In the genomic region with DNA sequence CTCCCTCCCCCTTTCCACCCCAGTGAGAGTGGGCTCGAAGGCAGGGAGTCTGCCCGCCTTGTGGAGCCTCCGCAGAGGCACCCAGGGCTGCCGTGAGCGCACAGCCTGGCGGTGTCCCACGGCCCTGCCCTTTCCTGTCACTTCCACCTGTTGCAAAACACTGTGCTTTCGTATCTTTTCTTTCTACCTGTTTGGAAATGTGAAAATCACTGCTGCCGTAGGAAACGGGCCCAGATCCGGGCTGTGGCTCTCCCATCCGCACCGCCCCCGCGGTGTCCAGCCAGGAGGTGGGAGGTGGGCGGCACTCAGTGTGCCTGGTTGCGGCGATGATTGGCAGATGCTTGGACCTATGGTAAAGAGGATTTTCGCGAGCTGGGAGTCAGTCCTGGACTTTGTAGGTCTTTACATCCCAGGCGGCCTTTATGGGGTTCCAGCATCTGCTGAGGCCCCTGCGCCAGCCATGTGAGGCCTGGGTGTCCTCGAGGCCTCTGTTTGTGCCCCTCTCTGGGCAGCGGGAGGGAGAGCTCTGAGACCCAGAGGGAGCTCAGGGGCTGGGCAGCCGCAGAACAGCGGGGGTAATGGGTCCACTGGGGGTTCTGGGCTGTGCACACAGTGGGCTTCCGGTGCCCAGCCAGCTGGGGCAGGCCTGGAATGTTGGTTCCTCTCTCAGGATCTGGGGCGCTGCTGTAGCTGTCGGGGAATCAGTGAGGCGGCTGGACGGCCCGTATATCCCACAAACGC, we compare ENCODE assay signal across 1 cellular context.
TF ChIP-seq lines count a peak whose summit lies in the region.

No MANE protein-coding gene starts in this region.

TF ChIP-seq in H1, 55 proteins besides CTCF, POLR2A, EP300 and RAD21:
- no peak for TF ChIP-seq YY1 (IDR thresholded peaks at IDR 0.05; ENCODE audit: low read depth, low read length)
- peak; percentile 17; the same call in 1 of the 2 replicates for TF ChIP-seq SP2 (IDR thresholded peaks at IDR 0.05; ENCODE audit: low read length)
